ENCODE assay signal across 9 cellular contexts in the genomic region with DNA sequence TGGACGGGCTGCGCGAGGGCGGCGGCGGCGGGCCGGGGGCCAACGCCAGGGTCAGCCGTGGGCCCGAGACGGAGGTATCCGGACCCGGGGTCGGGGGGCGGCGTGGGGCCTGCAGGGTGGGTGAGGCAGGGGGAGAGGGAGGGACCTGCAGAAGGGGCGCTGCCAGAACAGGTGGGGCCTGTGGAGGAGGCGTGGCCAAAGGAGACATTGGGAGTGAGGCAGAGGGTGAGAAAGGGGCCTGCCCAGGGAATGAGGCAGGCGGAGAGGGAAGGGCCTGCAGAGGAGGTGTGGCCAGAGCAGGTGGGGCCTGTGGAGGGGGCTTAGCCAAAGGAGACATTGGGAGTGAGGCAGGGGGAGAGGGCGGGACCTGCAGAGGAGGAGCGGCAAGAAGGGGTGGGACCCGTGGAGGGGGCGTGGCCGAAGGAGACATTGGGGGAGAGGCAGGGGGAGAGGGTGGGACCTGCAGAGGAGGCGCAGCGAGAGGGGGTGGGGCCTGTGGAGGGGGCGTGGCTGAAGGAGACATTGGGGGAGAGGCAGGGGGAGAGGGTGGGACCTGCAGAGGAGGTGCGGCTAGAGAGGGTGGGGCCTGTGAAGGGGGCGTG. TPM values are rescaled to one million over a fixed set of nuclear protein-coding genes. Genes with fewer than 3 reads are reported as not detected.
DNase-seq lines count a peak whose midpoint lies in the region; ATAC-seq and TF ChIP-seq lines count a peak whose summit lies in the region.
"Had no signal": no experiment of that assay in that cellular context is flagged by ENCODE, and none has a peak within 500 bp of the region (broad histone marks: within the 10 kb centered on the region; RNA-seq: fewer than 3 reads in every experiment).

No MANE protein-coding gene starts in this region.

- H3K4me1 ChIP-seq in prostate gland (replicated peaks): no peaks in the 10 kb centered on the region
- H3K4me1 ChIP-seq in left lung: peaks cover 10 to 50% of the 10 kb centered on the region in 2 donors

- TF ChIP-seq POLR2A in prostate gland (IDR thresholded peaks at IDR 0.05): no peak

- in situ Hi-C loops in GM13976 (cut with MboI; ENCODE audit: low sequenced_read_pairs, unreplicated experiment): no loop called here

- H3K27ac ChIP-seq in prostate gland (peak overlapping the region; percentile 81 to 82), left lung (no peak overlapping the region)

- WGBS in prostate gland: 35% methylated on average over 30 of the region's 30 CpGs

- ATAC-seq in left lung: no peak
- no peak for ATAC-seq in omental fat pad (ENCODE audit: low FRiP score)

- H3K27me3 ChIP-seq in prostate gland (replicated peaks; ENCODE audit: insufficient read depth): no peaks in the 10 kb centered on the region
- H3K27me3 ChIP-seq in left lung: peaks cover 22 to 79% of the 10 kb centered on the region in 2 donors

- peak; percentile 61 for DNase-seq in GM13976 (ENCODE audit: low spot score)
- peak; percentile 77 for DNase-seq in NCI-H1105 (lab: John Stamatoyannopoulos, UW)
- DNase-seq in activated CD8-positive, alpha-beta memory T cell treated with anti-CD3 and anti-CD28 coated beads, Interleukin-2, amount 50 U/mL, for 48 hours: peak; percentile 74
- peak; percentile 54 for DNase-seq in fibroblast of villous mesenchyme (ENCODE audit: low read depth)
- no peak for DNase-seq in prostate gland (ENCODE audit: low spot score)
- no peak for DNase-seq in NCI-H2227 treated with DMSO at 0.1 percent for 48 hours (lab: John Stamatoyannopoulos, UW)
- DNase-seq in left lung: no peak
- no peak for DNase-seq in omental fat pad (ENCODE audit: low spot score)

- TF ChIP-seq CTCF in GM13976 (IDR thresholded peaks at IDR 0.05; ENCODE audit: borderline replicate concordance, control extremely low read depth, extremely low read depth, insufficient read depth, missing control alignments) (no peak), fibroblast of villous mesenchyme (IDR thresholded peaks at IDR 0.05; ENCODE audit: insufficient read depth, low read depth, low read length) (no peak), prostate gland (IDR thresholded peaks at IDR 0.05) (no peak), left lung (IDR thresholded peaks at IDR 0.05) (no peak), omental fat pad (IDR thresholded peaks at IDR 0.05) (no peak)

- intact Hi-C loops in prostate gland (cut with DNase I) (no loop called here), left lung (cut with DNase I) (no loop called here)

- H3K9me3 ChIP-seq in prostate gland: no peaks in the 10 kb centered on the region
- no peaks in the 10 kb centered on the region for H3K9me3 ChIP-seq in left lung

- H3K4me3 ChIP-seq in fibroblast of villous mesenchyme (ENCODE audit: low read depth, low read length) (peak overlapping the region; percentile 48), prostate gland (peak overlapping the region; percentile 34 to 39), left lung (peak overlapping the region in 1 of 2 donors; percentile 41)

- H3K36me3 ChIP-seq in prostate gland: no peaks in the 10 kb centered on the region
- no peaks in the 10 kb centered on the region for H3K36me3 ChIP-seq in left lung

RNA-seq across cellular contexts. Expression of a gene that starts 4.2 kb away (rescaled TPM):
- total RNA-seq in fibroblast of villous mesenchyme: under 0.01 TPM in 1 of 2 replicates, not detected in the other
- 1 to 10 TPM; 2.2 to 4.2 TPM for total RNA-seq in prostate gland
- total RNA-seq in left lung: 1 to 10 TPM; 1.2 to 4.2 TPM
- not detected for total RNA-seq in omental fat pad

RNA-seq across cellular contexts. Expression of a gene that starts 18.3 kb away (rescaled TPM):
- total RNA-seq in fibroblast of villous mesenchyme: 6.0 and 7.4 TPM in 2 replicates
- 10 to 100 TPM in 1 of 2 donors, 1 to 10 TPM in 1; 4.8 to 11.7 TPM for total RNA-seq in prostate gland
- total RNA-seq in left lung: 10 to 100 TPM in 1 of 2 donors, 1 to 10 TPM in 1; 5.9 to 10.5 TPM
- 1 to 10 TPM in 3 of 4 donors, under 1 TPM in 1; 0.79 to 6.5 (median 3.0) TPM for total RNA-seq in omental fat pad
- total RNA-seq: T-helper 1 cell treated with Interleukin-12 subunit alpha and Interleukin-12 subunit beta and Interleukin-4 antibody, amounts not matched to agents 30 ng/mL and 1 ng/mL, for 36 hours had no signal

RNA-seq across cellular contexts. Expression of a gene that starts 33.7 kb away (rescaled TPM):
- total RNA-seq in fibroblast of villous mesenchyme (12.1 and 12.2 TPM in 2 replicates), prostate gland (10 to 100 TPM; 21.6 to 45.2 TPM), left lung (10 to 100 TPM; 30.5 to 31.1 TPM), omental fat pad (10 to 100 TPM; 12.9 to 13.7 (median 13.6) TPM)

RNA-seq across cellular contexts. Expression of a gene that starts 40.0 kb away (rescaled TPM):
- total RNA-seq in fibroblast of villous mesenchyme (24.8 and 25.5 TPM in 2 replicates), prostate gland (10 to 100 TPM; 24.0 to 25.7 TPM), left lung (10 to 100 TPM; 14.2 to 16.9 TPM), omental fat pad (10 to 100 TPM in 1 of 4 donors, 1 to 10 TPM in 3; 6.9 to 10.8 (median 7.9) TPM)

RNA-seq across cellular contexts. Expression of a gene that starts 44.6 kb away (rescaled TPM):
- total RNA-seq in fibroblast of villous mesenchyme (0.86 and 0.97 TPM in 2 replicates), prostate gland (1 to 10 TPM in 1 of 2 donors, not detected in 1; 3.2 TPM), left lung (under 1 TPM; 0.29 to 0.55 TPM), omental fat pad (not detected)

Comparison
In these comparisons a context has a peak if more than half of its experiments do, and no peak if none do; other contexts are left out.
1. DNase-seq: peak in GM13976 (single experiment), NCI-H1105 (single experiment), activated CD8-positive, alpha-beta memory T cell treated with anti-CD3 and anti-CD28 coated beads, Interleukin-2, amount 50 U/mL, for 48 hours (single experiment) and fibroblast of villous mesenchyme (single experiment); none in prostate gland (single experiment), NCI-H2227 treated with DMSO at 0.1 percent for 48 hours (single experiment), left lung (0 of 2) and omental fat pad (single experiment).
2. H3K27ac ChIP-seq: peak in prostate gland (2 of 2); none in left lung (0 of 2).